19 cellular contexts compared by ENCODE assay signal in genomic region chr6:98828991-98829411, GRCh38. TPM values are rescaled to one million over a fixed set of nuclear protein-coding genes. Genes with fewer than 3 reads are reported as not detected.
DNase-seq lines count a peak whose midpoint lies in the region; ATAC-seq, FAIRE-seq and TF ChIP-seq lines count a peak whose summit lies in the region.
"Had no signal": no experiment of that assay in that cellular context is flagged by ENCODE, and none has a peak within 500 bp of the region (broad histone marks: within the 10 kb centered on the region; RNA-seq: fewer than 3 reads in every experiment).

No MANE protein-coding gene starts in this region.

- H3K27me3 Mint-ChIP-seq in activated naive CD8-positive, alpha-beta T cell: peaks cover 60% of the 10 kb centered on the region
- peaks cover 87% of the 10 kb centered on the region for H3K27me3 Mint-ChIP-seq in activated naive CD8-positive, alpha-beta T cell treated with anti-CD3 and anti-CD28 coated beads, Interleukin-2, amount 50 U/mL, for 24 hours

- no peaks in the 10 kb centered on the region for H3K9me3 Mint-ChIP-seq in activated naive CD8-positive, alpha-beta T cell (ENCODE audit: low read depth)
- H3K9me3 Mint-ChIP-seq in activated naive CD8-positive, alpha-beta T cell treated with anti-CD3 and anti-CD28 coated beads, Interleukin-2, amount 50 U/mL, for 24 hours: no peaks in the 10 kb centered on the region
- H3K9me3 Mint-ChIP-seq: activated naive CD8-positive, alpha-beta T cell treated with anti-CD3 and anti-CD28 coated beads, Interleukin-2, amount 10 ng/mL, durations not matched to agents 7 days and 5 days had no signal

- no TSS peak for BruUV-seq in endothelial cell of umbilical vein (replicated peaks; lab: Mats Ljungman, UMichigan)

- no peak for DNase-seq in activated naive CD8-positive, alpha-beta T cell treated with anti-CD3 and anti-CD28 coated beads, Interleukin-2, amount 50 U/mL, for 24 hours
- DNase-seq in NCI-H82 (lab: John Stamatoyannopoulos, UW) (peak; percentile 41), endothelial cell of umbilical vein (ENCODE audit: low read depth, low spot score) (no peak), CD1c-positive myeloid dendritic cell (ENCODE audit: extremely low spot score) (no peak), OCI-M1 (lab: John Stamatoyannopoulos, UW) (no peak), esophagus squamous epithelium (lab: John Stamatoyannopoulos, UW) (no peak)
- DNase-seq: ACHN; activated naive CD8-positive, alpha-beta T cell treated with anti-CD3 and anti-CD28 coated beads, Interleukin-2, amount 10 ng/mL, durations not matched to agents 7 days and 5 days; NCI-H446 treated with DMSO at 0.1 percent for 48 hours; SIG-M5; stimulated activated CD8-positive, alpha-beta memory T cell treated with anti-CD3 and anti-CD28 coated beads, Interleukin-4, amount 100 ng/mL, for 48 hours; transverse colon had no signal

- peaks cover 2% of the 10 kb centered on the region for H3K36me3 Mint-ChIP-seq in activated naive CD8-positive, alpha-beta T cell
- H3K36me3 Mint-ChIP-seq in activated naive CD8-positive, alpha-beta T cell treated with anti-CD3 and anti-CD28 coated beads, Interleukin-2, amount 50 U/mL, for 24 hours (ENCODE audit: low read depth): no peaks in the 10 kb centered on the region
- H3K36me3 Mint-ChIP-seq: activated naive CD8-positive, alpha-beta T cell treated with anti-CD3 and anti-CD28 coated beads, Interleukin-2, amount 10 ng/mL, durations not matched to agents 7 days and 5 days had no signal

- FAIRE-seq in endothelial cell of umbilical vein (lab: Jason Lieb, UNC): no peak
- FAIRE-seq: TTC549 had no signal

- peak overlapping the region; percentile 21 for H3K4me3 Mint-ChIP-seq in activated naive CD8-positive, alpha-beta T cell
- H3K4me3 Mint-ChIP-seq in activated naive CD8-positive, alpha-beta T cell treated with anti-CD3 and anti-CD28 coated beads, Interleukin-2, amount 50 U/mL, for 24 hours: no peak overlapping the region
- H3K4me3 Mint-ChIP-seq: activated naive CD8-positive, alpha-beta T cell treated with anti-CD3 and anti-CD28 coated beads, Interleukin-2, amount 10 ng/mL, durations not matched to agents 7 days and 5 days had no signal

- CTCF ChIA-PET in endothelial cell of umbilical vein (lab: Charles Lee): interaction anchor here (1.1 to 1.2 kb wide), 3 partner anchors 9 to 16 kb away, joined by 3 to 4 read pairs (median 4); no protein-coding TSS in a partner anchor

- H3K9ac ChIP-seq in endothelial cell of umbilical vein (replicated peaks; ENCODE audit: extremely low read depth, insufficient read depth, low read length): no peak overlapping the region
- H3K9ac ChIP-seq: KMS-11 had no signal

- no peak overlapping the region for H3K4me3 ChIP-seq in endothelial cell of umbilical vein (replicated peaks in 1 of 3; ENCODE audit: insufficient read depth in 1 of 3, low read depth in 1 of 3, low read length in 3 of 3)
- no peak overlapping the region for H3K4me3 ChIP-seq in esophagus squamous epithelium
- H3K4me3 ChIP-seq: prostate gland, transverse colon had no signal

- intact Hi-C loops in endothelial cell of umbilical vein (cut with micrococcal nuclease): no loop called here
- intact Hi-C loops in esophagus squamous epithelium (cut with DNase I): no loop called here

- peaks cover 9% of the 10 kb centered on the region for H3K4me1 ChIP-seq in endothelial cell of umbilical vein (ENCODE audit: control insufficient read depth, extremely low read depth, insufficient read depth, low read length)
- peaks cover 27 to 61% (median 35%) of the 10 kb centered on the region in 3 donors for H3K4me1 ChIP-seq in esophagus squamous epithelium

- H3K79me2 ChIP-seq in endothelial cell of umbilical vein (ENCODE audit: control insufficient read depth, insufficient read depth, low read length): no peaks in the 10 kb centered on the region

- dilution Hi-C loops in endothelial cell of umbilical vein (cut with MboI; ENCODE audit: extremely low pct_ligation_motif_present, low sequenced_read_pairs): no loop called here

- WGBS in esophagus squamous epithelium, 2 donors: 7 to 20% methylated on average over 13 of the region's 13 CpGs

- no peaks in the 10 kb centered on the region for H3K36me3 ChIP-seq in endothelial cell of umbilical vein (ENCODE audit: control insufficient read depth in 2 of 2, extremely low read depth in 1 of 2, insufficient read depth in 2 of 2, low read length in 2 of 2)
- H3K36me3 ChIP-seq in esophagus squamous epithelium: no peaks in the 10 kb centered on the region
- H3K36me3 ChIP-seq: prostate gland, transverse colon had no signal

- H4K20me1 ChIP-seq in endothelial cell of umbilical vein (replicated peaks; ENCODE audit: control insufficient read depth, extremely low read depth, insufficient read depth, low read length): no peaks in the 10 kb centered on the region

- H3K4me2 ChIP-seq in endothelial cell of umbilical vein (ENCODE audit: insufficient read depth, low read length): no peak overlapping the region
- H3K4me2 ChIP-seq: KMS-11 had no signal

- ATAC-seq in activated naive CD8-positive, alpha-beta T cell treated with anti-CD3 and anti-CD28 coated beads, Interleukin-2, amount 50 U/mL, for 24 hours: no peak
- no peak for ATAC-seq in HG03039 (IDR thresholded peaks at IDR 0.05; ENCODE audit: unreplicated experiment)

- H3K27ac ChIP-seq in endothelial cell of umbilical vein (ENCODE audit: insufficient read depth, low read depth, low read length) (no peak overlapping the region), esophagus squamous epithelium (no peak overlapping the region)
- H3K27ac ChIP-seq: KMS-11, prostate gland, transverse colon had no signal

- H3K27me3 ChIP-seq in endothelial cell of umbilical vein (ENCODE audit: control insufficient read depth in 2 of 2, insufficient read depth in 2 of 2, low read length in 2 of 2): peaks cover 91 to 96% of the 10 kb centered on the region in 2 experiments
- H3K27me3 ChIP-seq in esophagus squamous epithelium: peaks cover 39 to 100% (median 74%) of the 10 kb centered on the region in 4 donors

- no peak for TF ChIP-seq CTCF in endothelial cell of umbilical vein (IDR thresholded peaks at IDR 0.05; ENCODE audit: extremely low read depth in 1 of 2, insufficient read depth in 1 of 2, low read depth in 1 of 2, low read length in 2 of 2)
- no peak for TF ChIP-seq CTCF in esophagus squamous epithelium (IDR thresholded peaks at IDR 0.05)

- POLR2A ChIA-PET in endothelial cell of umbilical vein (lab: Charles Lee): no interaction called here

- peaks cover 57% of the 10 kb centered on the region for H3K4me1 Mint-ChIP-seq in activated naive CD8-positive, alpha-beta T cell (ENCODE audit: low read depth)
- peaks cover 53% of the 10 kb centered on the region for H3K4me1 Mint-ChIP-seq in activated naive CD8-positive, alpha-beta T cell treated with anti-CD3 and anti-CD28 coated beads, Interleukin-2, amount 50 U/mL, for 24 hours

- H3K27ac Mint-ChIP-seq in activated naive CD8-positive, alpha-beta T cell: no peak overlapping the region
- H3K27ac Mint-ChIP-seq in activated naive CD8-positive, alpha-beta T cell treated with anti-CD3 and anti-CD28 coated beads, Interleukin-2, amount 50 U/mL, for 24 hours: no peak overlapping the region
- H3K27ac Mint-ChIP-seq: activated naive CD8-positive, alpha-beta T cell treated with anti-CD3 and anti-CD28 coated beads, Interleukin-2, amount 10 ng/mL, durations not matched to agents 7 days and 5 days had no signal

- H2AFZ ChIP-seq in endothelial cell of umbilical vein (ENCODE audit: low read depth, low read length): no peak overlapping the region

- no peaks in the 10 kb centered on the region for H3K9me1 ChIP-seq in endothelial cell of umbilical vein (replicated peaks; ENCODE audit: control insufficient read depth, extremely low read depth, insufficient read depth, low read length)

- H3K9me3 ChIP-seq in endothelial cell of umbilical vein (replicated peaks; ENCODE audit: control insufficient read depth, insufficient read depth, low read length) (no peaks in the 10 kb centered on the region), esophagus squamous epithelium (no peaks in the 10 kb centered on the region)
- H3K9me3 ChIP-seq: prostate gland, transverse colon had no signal

- TF ChIP-seq POLR2A in endothelial cell of umbilical vein (IDR thresholded peaks at IDR 0.05; ENCODE audit: low read depth, low read length) (no peak), esophagus squamous epithelium (IDR thresholded peaks at IDR 0.05) (no peak)

TF ChIP-seq in endothelial cell of umbilical vein, 7 proteins besides CTCF, POLR2A, EP300 and RAD21:
- TF ChIP-seq MAX (IDR thresholded peaks at IDR 0.05; ENCODE audit: insufficient read depth, insufficient read length) (no peak), EZH2 (IDR thresholded peaks at IDR 0.05; ENCODE audit: borderline replicate concordance, low read depth, low read length, severe bottlenecking) (peak; percentile 71)

RNA-seq across cellular contexts. Expression of gene POU3F2, which starts 5.4 kb away (rescaled TPM):
- total RNA-seq in endothelial cell of umbilical vein (not detected in 2 replicates), esophagus squamous epithelium (not detected)
- not detected in 2 replicates for polyA plus RNA-seq in endothelial cell of umbilical vein
- polyA plus RNA-seq in endothelial cell of umbilical vein (2011; cell fraction: cytosol; rRNA removed): not detected in 2 replicates
- polyA plus RNA-seq in endothelial cell of umbilical vein (2011; cell fraction: nucleus; rRNA removed): not detected in 2 replicates
- not detected in 2 replicates for polyA plus RNA-seq in endothelial cell of umbilical vein (2012)
- polyA minus RNA-seq in endothelial cell of umbilical vein: 0.05 TPM in 1 of 2 replicates, not detected in the other
- polyA minus RNA-seq in endothelial cell of umbilical vein (2011; cell fraction: cytosol; rRNA and poly(A)+ RNA removed): 0.41 TPM
- polyA minus RNA-seq in endothelial cell of umbilical vein (2011; cell fraction: nucleus; rRNA and poly(A)+ RNA removed): not detected in 2 replicates
- total RNA-seq: activated naive CD8-positive, alpha-beta T cell treated with anti-CD3 and anti-CD28 coated beads, Interleukin-2, amount 10 ng/mL, durations not matched to agents 7 days and 5 days; fibroblast of lung; mesenteric fat pad; prostate gland; transverse colon had no signal
- polyA plus RNA-seq: fibroblast of lung had no signal
